Comparison of ENCODE assay signal across 12 cellular contexts in the genomic region with DNA sequence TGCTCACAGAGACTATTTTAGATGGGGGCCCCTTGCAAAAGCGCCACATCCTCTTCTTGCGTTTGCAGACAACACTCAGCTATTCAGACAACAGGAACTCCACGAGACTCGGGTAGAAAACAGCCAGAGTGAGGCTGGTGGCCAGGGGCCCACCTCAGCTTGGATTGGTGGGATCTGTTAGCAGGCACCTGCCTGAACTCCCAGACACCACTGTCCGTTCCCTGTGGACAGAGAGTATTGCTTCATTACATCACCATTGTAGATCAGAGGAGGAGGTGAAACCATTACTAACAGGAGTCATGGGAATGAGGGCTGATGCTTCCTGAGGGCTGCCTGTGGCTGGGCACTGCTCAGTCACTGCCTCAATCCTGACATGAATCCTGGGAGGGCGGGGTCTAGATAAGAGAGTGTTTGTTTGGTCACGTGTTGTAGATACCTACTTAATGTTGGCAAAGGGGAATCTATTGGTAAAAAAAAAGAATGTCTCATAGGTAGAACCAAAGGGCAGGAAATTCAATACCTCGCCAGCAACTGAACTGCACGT. TPM values are rescaled to one million over a fixed set of nuclear protein-coding genes. Genes with fewer than 3 reads are reported as not detected.
A peak's percentile ranks its signal among the peaks of the same experiment; 100 is the strongest.
DNase-seq lines count a peak whose midpoint lies in the region; ATAC-seq and TF ChIP-seq lines count a peak whose summit lies in the region.
"Had no signal": no experiment of that assay in that cellular context is flagged by ENCODE, and none has a peak within 500 bp of the region (broad histone marks: within the 10 kb centered on the region; RNA-seq: fewer than 3 reads in every experiment).

No MANE protein-coding gene starts in this region.

- H3K36me3 ChIP-seq in hepatocyte (replicated peaks; ENCODE audit: insufficient read depth, low read depth) (no peaks in the 10 kb centered on the region), gastroesophageal sphincter (no peaks in the 10 kb centered on the region)

- H3K9me2 ChIP-seq in hepatocyte (replicated peaks; ENCODE audit: insufficient read depth) = no peaks in the 10 kb centered on the region

- H3K4me1 ChIP-seq in hepatocyte (ENCODE audit: insufficient read depth) = no peaks in the 10 kb centered on the region
- no peaks in the 10 kb centered on the region for H3K4me1 ChIP-seq in gastroesophageal sphincter

- H3K4me1 Mint-ChIP-seq in stimulated activated naive CD8-positive, alpha-beta T cell treated with anti-CD3 and anti-CD28 coated beads, Interleukin-15, Interleukin-2, amounts not matched to agents 100 ng/mL and 50 ng/mL, for 24 hours (ENCODE audit: low read depth) = peaks cover 30% of the 10 kb centered on the region
- peaks cover 31% of the 10 kb centered on the region for H3K4me1 Mint-ChIP-seq in activated B cell treated with CpG ODN at 0.5 μM for 24 hours

- H3K9me3 Mint-ChIP-seq in stimulated activated naive CD8-positive, alpha-beta T cell treated with anti-CD3 and anti-CD28 coated beads, Interleukin-15, Interleukin-2, amounts not matched to agents 100 ng/mL and 50 ng/mL, for 24 hours = no peaks in the 10 kb centered on the region
- no peaks in the 10 kb centered on the region for H3K9me3 Mint-ChIP-seq in activated B cell treated with CpG ODN at 0.5 μM for 24 hours

- CTCF ChIA-PET in activated B cell treated with CpG ODN at 0.5 μM for 24 hours (lab: Charles Lee) = interaction anchor here (0.7 to 5.7 kb wide), 10 partner anchors 11 to 840 kb away, joined by 3 to 42 read pairs (median 4); no protein-coding TSS in a partner anchor

- ATAC-seq in stimulated activated naive CD8-positive, alpha-beta T cell treated with anti-CD3 and anti-CD28 coated beads, Interleukin-15, Interleukin-2, amounts not matched to agents 100 U/mL and 50 U/mL, for 24 hours = no peak
- peak; percentile 33 for ATAC-seq in activated B cell treated with CpG ODN at 0.5 μM for 24 hours (ENCODE audit: low read depth)
- ATAC-seq in HG03520 (IDR thresholded peaks at IDR 0.05; ENCODE audit: unreplicated experiment) = no peak
- ATAC-seq in gastroesophageal sphincter = no peak
- ATAC-seq in HG03469 (IDR thresholded peaks at IDR 0.05; ENCODE audit: unreplicated experiment) = no peak

- TF ChIP-seq CTCF in activated B cell treated with CpG ODN at 0.5 μM for 24 hours (IDR thresholded peaks at IDR 0.05) (no peak), hepatocyte (IDR thresholded peaks at IDR 0.05; ENCODE audit: poor library complexity) (no peak), gastroesophageal sphincter (IDR thresholded peaks at IDR 0.05) (no peak)

- no peak for DNase-seq in stimulated activated naive CD8-positive, alpha-beta T cell treated with anti-CD3 and anti-CD28 coated beads, Interleukin-15, Interleukin-2, amounts not matched to agents 100 U/mL and 50 U/mL, for 24 hours
- DNase-seq in activated B cell treated with CpG ODN at 0.5 μM for 24 hours (no peak), hepatocyte (ENCODE audit: low spot score) (peak; percentile 77), EL (no peak)
- DNase-seq: GOT3, NCI-H2081 treated with DMSO at 0.1 percent for 48 hours had no signal

- intact Hi-C loops in activated B cell treated with CpG ODN at 0.5 μM for 24 hours (cut with micrococcal nuclease) = no loop called here

- no peaks in the 10 kb centered on the region for H3K36me3 Mint-ChIP-seq in stimulated activated naive CD8-positive, alpha-beta T cell treated with anti-CD3 and anti-CD28 coated beads, Interleukin-15, Interleukin-2, amounts not matched to agents 100 ng/mL and 50 ng/mL, for 24 hours (ENCODE audit: low read depth)
- peaks cover under 1% of the 10 kb centered on the region for H3K36me3 Mint-ChIP-seq in activated B cell treated with CpG ODN at 0.5 μM for 24 hours (ENCODE audit: low read depth)

- H3K4me3 Mint-ChIP-seq in stimulated activated naive CD8-positive, alpha-beta T cell treated with anti-CD3 and anti-CD28 coated beads, Interleukin-15, Interleukin-2, amounts not matched to agents 100 ng/mL and 50 ng/mL, for 24 hours = no peak overlapping the region
- peak overlapping the region; percentile 36 for H3K4me3 Mint-ChIP-seq in activated B cell treated with CpG ODN at 0.5 μM for 24 hours

- peak overlapping the region; percentile 70 for H3K27ac Mint-ChIP-seq in stimulated activated naive CD8-positive, alpha-beta T cell treated with anti-CD3 and anti-CD28 coated beads, Interleukin-15, Interleukin-2, amounts not matched to agents 100 ng/mL and 50 ng/mL, for 24 hours
- H3K27ac Mint-ChIP-seq in activated B cell treated with CpG ODN at 0.5 μM for 24 hours = peak overlapping the region; percentile 86

- H3K9me3 ChIP-seq in hepatocyte (ENCODE audit: low read depth) (no peaks in the 10 kb centered on the region), gastroesophageal sphincter (no peaks in the 10 kb centered on the region)

- WGBS in hepatocyte (ENCODE audit: low lambda C conversion rate, missing lambda C conversion rate) = 79% methylated on average over 9 of the region's 9 CpGs
- 69 to 74% methylated on average over 3 to 6 of the region's 9 CpGs for WGBS in gastroesophageal sphincter (ENCODE audit: low coverage in 1 of 2), 2 donors

- POLR2A ChIA-PET in activated B cell treated with CpG ODN at 0.5 μM for 24 hours (lab: Charles Lee) = interaction anchor here (0.6 to 20.5 kb wide), 16 partner anchors 12 to 393 kb away, joined by 3 to 567 read pairs (median 4); no protein-coding TSS in a partner anchor

- H3K27me3 ChIP-seq in hepatocyte (no peaks in the 10 kb centered on the region), gastroesophageal sphincter (no peaks in the 10 kb centered on the region)

- H3K4me2 ChIP-seq in hepatocyte = no peak overlapping the region

- H3K4me3 ChIP-seq in hepatocyte = no peak overlapping the region
- H3K4me3 ChIP-seq in gastroesophageal sphincter = no peak overlapping the region
- H3K4me3 ChIP-seq: SK-N-MC, skin epidermis had no signal

- no peak for TF ChIP-seq POLR2A in gastroesophageal sphincter (IDR thresholded peaks at IDR 0.05)

- H4K20me1 ChIP-seq in hepatocyte (ENCODE audit: insufficient read depth, poor library complexity, severe bottlenecking) = no peaks in the 10 kb centered on the region

- H2AFZ ChIP-seq in hepatocyte = no peak overlapping the region

- H3K79me2 ChIP-seq in hepatocyte = peaks cover under 1% of the 10 kb centered on the region

- H3K27ac ChIP-seq in hepatocyte (peak overlapping the region; percentile 74), gastroesophageal sphincter (no peak overlapping the region)
- H3K27ac ChIP-seq: SK-N-MC had no signal

- H3K27me3 Mint-ChIP-seq in stimulated activated naive CD8-positive, alpha-beta T cell treated with anti-CD3 and anti-CD28 coated beads, Interleukin-15, Interleukin-2, amounts not matched to agents 100 ng/mL and 50 ng/mL, for 24 hours = no peaks in the 10 kb centered on the region
- no peaks in the 10 kb centered on the region for H3K27me3 Mint-ChIP-seq in activated B cell treated with CpG ODN at 0.5 μM for 24 hours

- TF ChIP-seq EP300 in gastroesophageal sphincter (IDR thresholded peaks at IDR 0.05) = no peak

RNA-seq across cellular contexts. Expression of a gene that starts 4.4 kb away (rescaled TPM):
- total RNA-seq in activated B cell treated with CpG ODN at 0.5 μM for 24 hours (278 and 318 TPM in 2 replicates), hepatocyte (26.2 and 27.5 TPM in 2 replicates), gastroesophageal sphincter (100 to 1,000 TPM in 1 of 4 donors, 10 to 100 TPM in 3; 47.5 to 162 (median 77.6) TPM)
- 24.8 and 29.7 TPM in 2 replicates for polyA plus RNA-seq in hepatocyte
